In genomic region chr9:105901514-105902109, GRCh38 we compare ENCODE assay signal across 8 cellular contexts.
DNase-seq lines count a peak whose midpoint lies in the region; ATAC-seq and TF ChIP-seq lines count a peak whose summit lies in the region.

No MANE protein-coding gene starts in this region.

- ATAC-seq in GM18868 (IDR thresholded peaks at IDR 0.05; ENCODE audit: unreplicated experiment) = peak; percentile 91
- peak; percentile 59 for ATAC-seq in HG03378 (IDR thresholded peaks at IDR 0.05; ENCODE audit: unreplicated experiment)
- no peak for ATAC-seq in GM21786 (IDR thresholded peaks at IDR 0.05; ENCODE audit: unreplicated experiment)

- peaks cover 2% of the 10 kb centered on the region for H3K4me1 Mint-ChIP-seq in progenitor cell of endocrine pancreas (ENCODE audit: low read depth)

- H3K4me3 Mint-ChIP-seq in progenitor cell of endocrine pancreas (ENCODE audit: low read depth) = no peak overlapping the region

- peak overlapping the region; percentile 29 for H3K27ac Mint-ChIP-seq in progenitor cell of endocrine pancreas

- H3K27me3 Mint-ChIP-seq in progenitor cell of endocrine pancreas = no peaks in the 10 kb centered on the region

- DNase-seq in RPMI8226 (peak; percentile 6), foreskin melanocyte (peak; percentile 52), progenitor cell of endocrine pancreas (ENCODE audit: low spot score, unreplicated experiment) (peak; percentile 49), SKM-1 treated with dmso at 0.1 percent for 144 hours (lab: John Stamatoyannopoulos, UW; ENCODE audit: unreplicated experiment) (no peak)

- H3K36me3 Mint-ChIP-seq in progenitor cell of endocrine pancreas (ENCODE audit: insufficient read depth) = no peaks in the 10 kb centered on the region

- TF ChIP-seq CTCF in C4-2B (conservative IDR thresholded peaks at IDR 0.05) (peak; percentile 95), progenitor cell of endocrine pancreas (IDR thresholded peaks at IDR 0.05; ENCODE audit: unreplicated experiment) (peak; percentile 96)

- H3K27ac ChIP-seq in C4-2B = peak overlapping the region; percentile 14; the same call in 1 of the 2 replicates

- no peaks in the 10 kb centered on the region for H3K9me3 Mint-ChIP-seq in progenitor cell of endocrine pancreas (ENCODE audit: low read depth)
